In the genomic region with DNA sequence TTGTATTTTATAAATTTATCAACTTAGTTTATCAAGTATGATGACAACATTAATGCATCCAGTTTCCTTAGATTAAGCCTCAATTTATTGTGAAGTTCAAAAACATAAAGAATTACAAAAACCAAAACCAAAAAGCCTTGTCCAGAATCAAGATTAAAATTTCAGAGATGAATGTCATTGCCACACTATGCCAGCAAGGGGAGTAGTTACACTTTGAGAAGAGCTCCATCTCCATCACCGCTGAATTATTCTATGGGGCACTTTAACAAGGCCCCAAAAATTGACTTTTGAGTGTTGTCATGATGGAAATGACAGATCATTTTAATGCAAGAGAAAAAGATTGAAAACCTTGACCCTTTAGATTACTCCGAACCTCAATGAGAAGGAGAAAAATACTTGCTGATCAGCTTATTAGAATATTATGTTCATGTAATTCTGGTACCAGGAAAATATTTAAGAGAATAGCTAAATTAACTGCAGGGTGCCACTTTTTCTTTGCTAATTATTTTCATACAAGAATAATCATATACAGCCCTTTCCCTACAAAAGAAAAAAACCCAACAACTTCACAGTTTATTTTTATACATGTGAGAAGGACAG, we compare ENCODE assay signal across 9 cellular contexts.
DNase-seq lines count a peak whose midpoint lies in the region; ATAC-seq and TF ChIP-seq lines count a peak whose summit lies in the region.
"Had no signal": no experiment of that assay in that cellular context is flagged by ENCODE, and none has a peak within 500 bp of the region (broad histone marks: within the 10 kb centered on the region; RNA-seq: fewer than 3 reads in every experiment).

No MANE protein-coding gene starts in this region.

- no peaks in the 10 kb centered on the region for H3K4me1 ChIP-seq in prostate gland (replicated peaks)
- H3K4me1 ChIP-seq: BLaER1 had no signal

- peak; percentile 28 for DNase-seq in NCI-H1092 treated with DMSO at 0.1 percent for 48 hours (lab: John Stamatoyannopoulos, UW)
- DNase-seq in NCI-H1092 (lab: John Stamatoyannopoulos, UW): no peak
- peak; percentile 25 for DNase-seq in NB4 (ENCODE audit: low read depth)
- DNase-seq in cerebellar cortex (ENCODE audit: low spot score): peak; percentile 12
- DNase-seq in prostate gland (ENCODE audit: low spot score): no peak
- DNase-seq in activated CD8-positive, alpha-beta memory T cell treated with anti-CD3 and anti-CD28 coated beads, Interleukin-2, amount 10 ng/mL, durations not matched to agents 7 days and 5 days: no peak
- no peak for DNase-seq in T-helper 1 cell

- 56% methylated on average over 2 of the region's 2 CpGs for WGBS in prostate gland

- CTCF ChIA-PET in activated CD8-positive, alpha-beta memory T cell treated with anti-CD3 and anti-CD28 coated beads, Interleukin-2, amount 10 ng/mL, durations not matched to agents 7 days and 5 days (lab: Charles Lee): no interaction called here

- no peaks in the 10 kb centered on the region for H3K36me3 ChIP-seq in prostate gland
- H3K36me3 ChIP-seq: BLaER1 had no signal

- no peaks in the 10 kb centered on the region for H3K27me3 Mint-ChIP-seq in activated CD8-positive, alpha-beta memory T cell treated with anti-CD3 and anti-CD28 coated beads, Interleukin-2, amount 10 ng/mL, durations not matched to agents 7 days and 5 days

- no peaks in the 10 kb centered on the region for H3K4me1 Mint-ChIP-seq in activated CD8-positive, alpha-beta memory T cell treated with anti-CD3 and anti-CD28 coated beads, Interleukin-2, amount 10 ng/mL, durations not matched to agents 7 days and 5 days

- intact Hi-C loops in prostate gland (cut with DNase I): no loop called here

- H3K27ac ChIP-seq in prostate gland: no peak overlapping the region
- H3K27ac ChIP-seq: BLaER1 had no signal

- TF ChIP-seq POLR2A in NB4 (IDR thresholded peaks at IDR 0.05; ENCODE audit: extremely low read depth, insufficient read length) (no peak), prostate gland (IDR thresholded peaks at IDR 0.05) (no peak)

- no peak overlapping the region for H3K27ac Mint-ChIP-seq in activated CD8-positive, alpha-beta memory T cell treated with anti-CD3 and anti-CD28 coated beads, Interleukin-2, amount 10 ng/mL, durations not matched to agents 7 days and 5 days

- H3K9me3 Mint-ChIP-seq in activated CD8-positive, alpha-beta memory T cell treated with anti-CD3 and anti-CD28 coated beads, Interleukin-2, amount 10 ng/mL, durations not matched to agents 7 days and 5 days (ENCODE audit: low read depth): peaks cover 2% of the 10 kb centered on the region

- H3K4me3 ChIP-seq in NB4 (ENCODE audit: low read depth, low read length) (no peak overlapping the region), prostate gland (no peak overlapping the region)
- H3K4me3 ChIP-seq: BLaER1 had no signal

- H3K9me3 ChIP-seq in prostate gland: no peaks in the 10 kb centered on the region
- H3K9me3 ChIP-seq: BLaER1 had no signal

- ATAC-seq in activated CD8-positive, alpha-beta memory T cell treated with anti-CD3 and anti-CD28 coated beads, Interleukin-2, amount 10 ng/mL, durations not matched to agents 7 days and 5 days: no peak
- ATAC-seq in GM19397 (IDR thresholded peaks at IDR 0.05; ENCODE audit: unreplicated experiment): no peak

- H3K36me3 Mint-ChIP-seq in activated CD8-positive, alpha-beta memory T cell treated with anti-CD3 and anti-CD28 coated beads, Interleukin-2, amount 10 ng/mL, durations not matched to agents 7 days and 5 days: no peaks in the 10 kb centered on the region

- TF ChIP-seq CTCF in NB4 (IDR thresholded peaks at IDR 0.05; ENCODE audit: low read depth, low read length) (peak; percentile 50), prostate gland (IDR thresholded peaks at IDR 0.05) (peak in 3 of 4 experiments; percentile 51 to 66 (median 63))

- no peaks in the 10 kb centered on the region for H3K27me3 ChIP-seq in prostate gland (replicated peaks; ENCODE audit: insufficient read depth)
- H3K27me3 ChIP-seq: BLaER1 had no signal

- H3K4me3 Mint-ChIP-seq in activated CD8-positive, alpha-beta memory T cell treated with anti-CD3 and anti-CD28 coated beads, Interleukin-2, amount 10 ng/mL, durations not matched to agents 7 days and 5 days: no peak overlapping the region

Comparison
In these comparisons a context has a peak if more than half of its experiments do, and no peak if none do; other contexts are left out.
1. DNase-seq: peak in NCI-H1092 treated with DMSO at 0.1 percent for 48 hours (single experiment), NB4 (single experiment) and cerebellar cortex (single experiment); none in NCI-H1092 (single experiment), prostate gland (single experiment), activated CD8-positive, alpha-beta memory T cell treated with anti-CD3 and anti-CD28 coated beads, Interleukin-2, amount 10 ng/mL, durations not matched to agents 7 days and 5 days (single experiment) and T-helper 1 cell (0 of 5).